34 cellular contexts compared by ENCODE assay signal in genomic region chr1:53712276-53712675, GRCh38. TPM values are rescaled to one million over a fixed set of nuclear protein-coding genes. Genes with fewer than 3 reads are reported as not detected.
"Had no signal": no experiment of that assay in that cellular context is flagged by ENCODE, and none has a peak within 500 bp of the region (broad histone marks: within the 10 kb centered on the region; RNA-seq: fewer than 3 reads in every experiment).

No MANE protein-coding gene starts in this region.

- H3K4me1 ChIP-seq: SJCRH30 had no signal

- FAIRE-seq: K562, RCC 7860 had no signal

- H2AFZ ChIP-seq: PC-9 had no signal

- ATAC-seq: activated CD8-positive, alpha-beta T cell treated with anti-CD3 and anti-CD28 coated beads for 36 hours; activated T-cell treated with anti-CD3 and anti-CD28 coated beads, Interleukin-2, amount 50 U/mL, for 72 hours; activated T-helper 17 cell treated with anti-CD3 and anti-CD28 coated beads, Interleukin-2, amount 50 U/mL, for 72 hours; K562; WTC11 had no signal

- H3K27ac Mint-ChIP-seq: activated CD8-positive, alpha-beta T cell treated with anti-CD3 and anti-CD28 coated beads for 36 hours; activated naive CD8-positive, alpha-beta T cell treated with anti-CD3 and anti-CD28 coated beads for 36 hours; activated T-cell treated with anti-CD3 and anti-CD28 coated beads, Interleukin-2, amount 50 U/mL, for 72 hours; activated T-helper 17 cell treated with anti-CD3 and anti-CD28 coated beads, Interleukin-2, amount 50 U/mL, for 72 hours; WTC11 had no signal

- H3K27me3 Mint-ChIP-seq: activated CD8-positive, alpha-beta T cell treated with anti-CD3 and anti-CD28 coated beads for 36 hours had no signal

- H3K27me3 ChIP-seq: SJCRH30 had no signal

- H3K36me3 Mint-ChIP-seq: activated naive CD8-positive, alpha-beta T cell treated with anti-CD3 and anti-CD28 coated beads for 36 hours; WTC11 had no signal

- H3K4me1 Mint-ChIP-seq: activated naive CD8-positive, alpha-beta T cell treated with anti-CD3 and anti-CD28 coated beads for 36 hours; activated T-helper 17 cell treated with anti-CD3 and anti-CD28 coated beads, Interleukin-2, amount 50 U/mL, for 72 hours had no signal

- H3K9me3 Mint-ChIP-seq: activated CD8-positive, alpha-beta T cell treated with anti-CD3 and anti-CD28 coated beads for 36 hours; activated naive CD8-positive, alpha-beta T cell treated with anti-CD3 and anti-CD28 coated beads for 36 hours; activated T-cell treated with anti-CD3 and anti-CD28 coated beads, Interleukin-2, amount 50 U/mL, for 72 hours; activated T-helper 17 cell treated with anti-CD3 and anti-CD28 coated beads, Interleukin-2, amount 50 U/mL, for 72 hours had no signal

- H3K4me2 ChIP-seq: PC-9 had no signal

- DNase-seq: activated CD4-positive, alpha-beta T cell treated with anti-CD3 and anti-CD28 coated beads for 48 hours; activated CD4-positive, alpha-beta T cell treated with anti-CD3 and anti-CD28 coated beads, Interleukin-2, amount 50 U/mL, for 4 hours; activated CD4-positive, CD25-positive, alpha-beta regulatory T cell treated with anti-CD3 and anti-CD28 coated beads, Interleukin-2, amount 50 U/mL, for 72 hours; activated CD8-positive, alpha-beta T cell treated with anti-CD3 and anti-CD28 coated beads for 36 hours; activated effector memory CD4-positive, alpha-beta T cell treated with anti-CD3 and anti-CD28 coated beads, Interleukin-2, amount 50 U/mL, for 16 hours; activated naive CD4-positive, alpha-beta T cell; activated naive CD4-positive, alpha-beta T cell treated with anti-CD3 and anti-CD28 coated beads, Interleukin-2, amount 50 U/mL, for 16 hours; activated naive CD8-positive, alpha-beta T cell treated with anti-CD3 and anti-CD28 coated beads for 36 hours; activated T-cell treated with anti-CD3 and anti-CD28 coated beads, Interleukin-2, amount 50 U/mL, for 1 hour; activated T-cell treated with anti-CD3 and anti-CD28 coated beads, Interleukin-2, amount 50 U/mL, for 72 hours; amniotic stem cell; aorta; caudate nucleus; cerebellar nuclear complex; IMR-90; NCI-H1105; NCI-H1436; NCI-H1694; NCI-H1930; NCI-H2081 treated with DMSO at 0.1 percent for 48 hours; NCI-H345; NCI-H524 treated with DMSO at 0.1 percent for 48 hours; SHP77; SJCRH30; T1000 had no signal

- H3K4me3 ChIP-seq: K562, PC-9, SJCRH30, SK-N-MC had no signal

- H3K4me3 Mint-ChIP-seq: activated CD8-positive, alpha-beta T cell treated with anti-CD3 and anti-CD28 coated beads for 36 hours; activated naive CD8-positive, alpha-beta T cell treated with anti-CD3 and anti-CD28 coated beads for 36 hours; activated T-cell treated with anti-CD3 and anti-CD28 coated beads, Interleukin-2, amount 50 U/mL, for 72 hours; activated T-helper 17 cell treated with anti-CD3 and anti-CD28 coated beads, Interleukin-2, amount 50 U/mL, for 72 hours; WTC11 had no signal

- H3K36me3 ChIP-seq: SJCRH30 had no signal

- H3K9me3 ChIP-seq: SJCRH30 had no signal

- H3K27ac ChIP-seq: PC-9, SJCRH30, SK-N-MC had no signal

RNA-seq across cellular contexts. Expression of gene GLIS1, which starts 26.7 kb away (rescaled TPM):
- total RNA-seq: activated CD8-positive, alpha-beta memory T cell treated with anti-CD3 and anti-CD28 coated beads for 36 hours; activated CD8-positive, alpha-beta T cell treated with anti-CD3 and anti-CD28 coated beads for 36 hours; activated T-cell treated with anti-CD3 and anti-CD28 coated beads, Interleukin-2, amount 50 U/mL, for 72 hours; activated T-helper 17 cell treated with anti-CD3 and anti-CD28 coated beads, Interleukin-2, amount 50 U/mL, for 72 hours; K562; PC-9; SJCRH30; T-helper 1 cell treated with Interleukin-12 subunit alpha and Interleukin-12 subunit beta and Interleukin-4 antibody, amounts not matched to agents 30 ng/mL and 1 ng/mL, for 36 hours; T-helper 2 cell treated with Interferon-gamma antibody and Interleukin-4, amounts not matched to agents 100 ng/mL and 5 ng/mL, for 36 hours had no signal
- polyA plus RNA-seq: K562 had no signal
